Comparison of ENCODE assay signal across 8 cellular contexts in genomic region chr6:47479156-47479541, GRCh38. TPM values are rescaled to one million over a fixed set of nuclear protein-coding genes. Genes with fewer than 3 reads are reported as not detected.
DNase-seq lines count a peak whose midpoint lies in the region; ATAC-seq, FAIRE-seq and TF ChIP-seq lines count a peak whose summit lies in the region.

No MANE protein-coding gene starts in this region.

- in situ Hi-C loops in HepG2 (cut with HindIII; ENCODE audit: extremely low pct_ligation_motif_present, low pct_unique_long_range_greater_than_20kb), result no loop called here

- POLR2A ChIA-PET in HepG2 (lab: Yijun Ruan, JAX), result interaction anchor here (1.6 kb wide), 1 partner anchor 116 kb away, joined by 6 read pairs; no protein-coding TSS in a partner anchor

- H3K4me3 ChIP-seq in heart right ventricle (peak overlapping the region; percentile 33 to 98 (median 90)), ascending aorta (peak overlapping the region; percentile 85 to 96), HepG2 (replicated peaks in 1 of 3; ENCODE audit: insufficient read depth in 1 of 3, low read depth in 2 of 3, low read length in 3 of 3) (peak overlapping the region; percentile 91 to 94 (median 93)), urinary bladder (ENCODE audit: low read depth, low read length) (peak overlapping the region; percentile 83)

- H3K9me3 ChIP-seq in heart right ventricle (no peaks in the 10 kb centered on the region), ascending aorta (no peaks in the 10 kb centered on the region), HepG2 (ENCODE audit: low read length) (no peaks in the 10 kb centered on the region)

- H3K27me3 ChIP-seq in heart right ventricle (no peaks in the 10 kb centered on the region), ascending aorta (no peaks in the 10 kb centered on the region), HepG2 (ENCODE audit: control insufficient read depth in 1 of 2, insufficient read depth in 2 of 2, low read length in 2 of 2) (no peaks in the 10 kb centered on the region; a peak in 1 of 5 replicates)

- peak overlapping the region in 9 of 10 donors; percentile 96 to 99 (median 97) for H3K27ac ChIP-seq in heart right ventricle
- H3K27ac ChIP-seq in ascending aorta, result no peak overlapping the region
- peak overlapping the region; percentile 93 for H3K27ac ChIP-seq in HepG2 (ENCODE audit: extremely low read length, insufficient read depth, low read length)
- no peak overlapping the region for H3K27ac ChIP-seq in urinary bladder (ENCODE audit: low read depth)

- TF ChIP-seq CTCF in heart right ventricle (IDR thresholded peaks at IDR 0.05), result no peak
- TF ChIP-seq CTCF in ascending aorta (IDR thresholded peaks at IDR 0.05), result no peak
- no peak for TF ChIP-seq CTCF in HepG2 (CRISPR knock-in tag; IDR thresholded peaks at IDR 0.05)

- peak overlapping the region; percentile 92 for H3K4me2 ChIP-seq in HepG2 (ENCODE audit: low read depth, low read length)

- intact Hi-C loops in heart right ventricle (cut with DNase I) (loop anchor here in 6 of 10 donors (2.0 to 10.0 kb wide), 4 partner anchors 40 to 106 kb away; no protein-coding TSS in a partner anchor), left ventricle myocardium superior (cut with micrococcal nuclease) (no loop called here), ascending aorta (cut with DNase I) (loop anchor here (5.0 to 10.0 kb wide), 2 partner anchors 38 to 1346 kb away; no protein-coding TSS in a partner anchor), HepG2 (cut with micrococcal nuclease; ENCODE audit: unreplicated experiment) (loop anchor here (5.0 kb wide), 2 partner anchors 38 to 402 kb away; no protein-coding TSS in a partner anchor)

- 6 to 8% methylated on average over 5 of the region's 5 CpGs for WGBS in heart right ventricle, 2 donors
- under 1% methylated on average over 5 of the region's 5 CpGs for WGBS in HepG2 (ENCODE audit: low lambda C conversion rate)
- WGBS in urinary bladder, result 8% methylated on average over 5 of the region's 5 CpGs

- peaks cover 60% of the 10 kb centered on the region for H3K79me2 ChIP-seq in HepG2 (ENCODE audit: insufficient read depth, low read length)

- DNase-seq in heart right ventricle, result no peak
- no peak for DNase-seq in left ventricle myocardium superior
- no peak for DNase-seq in ascending aorta (ENCODE audit: low spot score in 2 of 2)
- no peak for DNase-seq in HepG2 (ENCODE audit: low spot score)
- no peak for DNase-seq in NCI-H2196 (lab: John Stamatoyannopoulos, UW; ENCODE audit: unreplicated experiment)

- ATAC-seq in heart right ventricle (no peak), left ventricle myocardium superior (no peak), HepG2 (no peak), GM21717 (IDR thresholded peaks at IDR 0.05; ENCODE audit: unreplicated experiment) (no peak), HG03442 (IDR thresholded peaks at IDR 0.05; ENCODE audit: unreplicated experiment) (no peak)

- H3K36me3 ChIP-seq in heart right ventricle, result no peaks in the 10 kb centered on the region
- no peaks in the 10 kb centered on the region for H3K36me3 ChIP-seq in ascending aorta
- no peaks in the 10 kb centered on the region for H3K36me3 ChIP-seq in HepG2 (replicated peaks in 1 of 2; ENCODE audit: control insufficient read depth in 1 of 2, insufficient read depth in 2 of 2, low read length in 2 of 2)
- H3K36me3 ChIP-seq in urinary bladder (ENCODE audit: insufficient read depth), result no peaks in the 10 kb centered on the region

- no peak for TF ChIP-seq RAD21 in HepG2 (CRISPR knock-in tag; IDR thresholded peaks at IDR 0.05)

- FAIRE-seq in HepG2 (lab: Jason Lieb, UNC), result no peak

- CTCF ChIA-PET in HepG2 (lab: Yijun Ruan, JAX; ENCODE audit: low intra/inter-chr PET ratio, low total read pairs), result no interaction called here

- no peak for TF ChIP-seq POLR2A in HepG2 (IDR thresholded peaks at IDR 0.05; ENCODE audit: insufficient read depth in 1 of 2, low read depth in 2 of 2, low read length in 2 of 2)

- no TSS peak for BruUV-seq in HepG2 (replicated peaks; lab: Mats Ljungman, UMichigan)

- no peak overlapping the region for H2AFZ ChIP-seq in HepG2 (ENCODE audit: low read length)

- H3K4me1 ChIP-seq in heart right ventricle, result peaks cover 0 to 72% (median 34%) of the 10 kb centered on the region in 9 donors
- peaks cover 0 to 3% of the 10 kb centered on the region in 2 donors for H3K4me1 ChIP-seq in ascending aorta
- H3K4me1 ChIP-seq in HepG2 (ENCODE audit: insufficient read depth, low read length), result peaks cover 55% of the 10 kb centered on the region
- H3K4me1 ChIP-seq in urinary bladder (ENCODE audit: insufficient read depth), result no peaks in the 10 kb centered on the region

- H3K9ac ChIP-seq in HepG2 (ENCODE audit: insufficient read depth, low read depth, low read length), result peak overlapping the region; percentile 92

- peaks cover 40% of the 10 kb centered on the region for H4K20me1 ChIP-seq in HepG2 (ENCODE audit: insufficient read depth, low read length)

- TF ChIP-seq EP300 in HepG2 (IDR thresholded peaks at IDR 0.05; ENCODE audit: low read depth in 2 of 2, low read length in 2 of 2) (no peak), HepG2 (CRISPR knock-in tag; IDR thresholded peaks at IDR 0.05; ENCODE audit: borderline replicate concordance) (no peak)

TF ChIP-seq in HepG2, 621 proteins besides CTCF, POLR2A, EP300 and RAD21:
- TF ChIP-seq YY1 (IDR thresholded peaks at IDR 0.05; ENCODE audit: insufficient read depth, insufficient replicate concordance, low read depth, low read length) (no peak), TARDBP (CRISPR knock-in tag; IDR thresholded peaks at IDR 0.05) (0 out of 2 replicates have a peak, but pooled peaks have one; percentile 30)
TF ChIP-seq in HepG2: peak in this region for 1.

RNA-seq across cellular contexts. Expression of gene CD2AP, which starts 1.6 kb away (rescaled TPM):
- 10 to 100 TPM in 8 of 10 donors, 1 to 10 TPM in 2; 8.5 to 15.6 (median 10.8) TPM for total RNA-seq in heart right ventricle
- polyA plus RNA-seq in heart right ventricle, result 10 to 100 TPM in 1 of 2 donors, 1 to 10 TPM in 1; 5.8 to 10.8 TPM
- total RNA-seq in left ventricle myocardium superior, result 10.1 TPM
- total RNA-seq in ascending aorta, result 18.9 TPM
- 31.9 and 40.1 TPM in 2 replicates for total RNA-seq in HepG2 (2016; rRNA removed; fragmentation: Illumina TruSeq; extraction: Trizol)
- total RNA-seq in HepG2 (2016; cell fraction: cytosol; rRNA removed; fragmentation: Illumina TruSeq; extraction: Trizol; ENCODE audit: low read depth), result 12.4 and 19.0 TPM in 2 replicates
- total RNA-seq in HepG2 (2016; cell fraction: insoluble cytoplasmic fraction; rRNA removed; fragmentation: Illumina TruSeq; extraction: Trizol), result 30.7 and 38.4 TPM in 2 replicates
- 12.4 and 12.6 TPM in 2 replicates for total RNA-seq in HepG2 (2016; cell fraction: membrane; rRNA removed; fragmentation: Illumina TruSeq; extraction: Trizol)
- 42.9 and 47.2 TPM in 2 replicates for total RNA-seq in HepG2 (2016; cell fraction: nucleus; rRNA removed; fragmentation: Illumina TruSeq; extraction: Trizol)
- polyA plus RNA-seq in HepG2 (2011; rRNA removed), result 6.0 and 8.6 TPM in 2 replicates
- 2.4 and 4.1 TPM in 2 replicates for polyA plus RNA-seq in HepG2 (2011; cell fraction: cytosol; rRNA removed)
- polyA plus RNA-seq in HepG2 (2011; cell fraction: nucleus; rRNA removed), result 5.8 and 8.0 TPM in 2 replicates
- polyA plus RNA-seq in HepG2 (2012), result 20.4 and 25.9 TPM in 2 replicates
- polyA plus RNA-seq in HepG2 (2016; cell fraction: cytosol; fragmentation: Illumina TruSeq; extraction: Trizol; ENCODE audit: low read depth), result 1.0 and 1.1 TPM in 2 replicates
- polyA plus RNA-seq in HepG2 (2016; cell fraction: insoluble cytoplasmic fraction; fragmentation: Illumina TruSeq; extraction: Trizol; ENCODE audit: low read depth), result 41.6 and 46.6 TPM in 2 replicates
- polyA plus RNA-seq in HepG2 (2016; cell fraction: membrane; fragmentation: Illumina TruSeq; extraction: Trizol; ENCODE audit: low read depth), result 5.3 and 5.7 TPM in 2 replicates
- polyA plus RNA-seq in HepG2 (2016; cell fraction: nucleus; fragmentation: Illumina TruSeq; extraction: Trizol; ENCODE audit: insufficient read depth, low read depth), result 31.0 and 34.8 TPM in 2 replicates
- polyA minus RNA-seq in HepG2 (2011; rRNA and poly(A)+ RNA removed; ENCODE audit: low replicate concordance), result 1.9 and 2.4 TPM in 2 replicates
- polyA minus RNA-seq in HepG2 (2011; cell fraction: cytosol; rRNA and poly(A)+ RNA removed), result 9.9 and 10.5 TPM in 2 replicates
- 84.8 and 85.6 TPM in 2 replicates for polyA minus RNA-seq in HepG2 (2011; cell fraction: nucleus; rRNA and poly(A)+ RNA removed)
- 68.3 TPM for total RNA-seq in urinary bladder
- polyA plus RNA-seq in urinary bladder, result 10.1 TPM

Comparison
In these comparisons a context has a peak if more than half of its experiments do, and no peak if none do; other contexts are left out.
1. H3K27ac ChIP-seq: peak in heart right ventricle (9 of 10) and HepG2 (single experiment); none in ascending aorta (0 of 2) and urinary bladder (single experiment).
2. Peak in every context shown above with its lines, with median percentiles within 50 percentile points of each other: H3K4me3 ChIP-seq.